8 cellular contexts compared by ENCODE assay signal in genomic region chr9:81522721-81523551, GRCh38.
DNase-seq lines count a peak whose midpoint lies in the region; ATAC-seq and TF ChIP-seq lines count a peak whose summit lies in the region.

No MANE protein-coding gene starts in this region.

- intact Hi-C loops in Right ventricle myocardium superior (cut with DNase I) = loop anchor here (10.0 kb wide), 1 partner anchor 322 kb away; no protein-coding TSS in a partner anchor

- no peaks in the 10 kb centered on the region for H3K36me3 Mint-ChIP-seq in progenitor cell of endocrine pancreas (ENCODE audit: insufficient read depth)

- H3K4me3 Mint-ChIP-seq in progenitor cell of endocrine pancreas (ENCODE audit: low read depth) = no peak overlapping the region

- H3K27ac ChIP-seq in right atrium auricular region = no peak overlapping the region
- H3K27ac ChIP-seq in KMS-11 = no peak overlapping the region
- no peak overlapping the region for H3K27ac ChIP-seq in SK-N-MC

- no peaks in the 10 kb centered on the region for H3K9me3 Mint-ChIP-seq in progenitor cell of endocrine pancreas (ENCODE audit: low read depth)

- H3K27ac Mint-ChIP-seq in progenitor cell of endocrine pancreas = no peak overlapping the region

- H3K79me2 ChIP-seq in KMS-11 (ENCODE audit: insufficient read depth, low read depth) = no peaks in the 10 kb centered on the region

- no peak for DNase-seq in Right ventricle myocardium superior
- no peak for DNase-seq in right atrium auricular region (ENCODE audit: low spot score)
- DNase-seq in SK-N-MC (ENCODE audit: low read depth, low spot score) = peak; percentile 26
- DNase-seq in germinal center (ENCODE audit: low spot score) = peak; percentile 32
- no peak for DNase-seq in progenitor cell of endocrine pancreas (ENCODE audit: low spot score, unreplicated experiment)
- no peak for DNase-seq in activated CD4-positive, alpha-beta T cell treated with anti-CD3 and anti-CD28 coated beads for 4 hours

- H3K27me3 Mint-ChIP-seq in progenitor cell of endocrine pancreas = peaks cover 17% of the 10 kb centered on the region

- no peak overlapping the region for H2AFZ ChIP-seq in KMS-11 (ENCODE audit: low read depth)

- H4K20me1 ChIP-seq in KMS-11 (ENCODE audit: insufficient read depth) = no peaks in the 10 kb centered on the region

- peaks cover 18% of the 10 kb centered on the region for H3K4me1 Mint-ChIP-seq in progenitor cell of endocrine pancreas (ENCODE audit: low read depth)

- ATAC-seq in Right ventricle myocardium superior (ENCODE audit: poor library complexity) (peak; percentile 92), GM18505 (IDR thresholded peaks at IDR 0.05; ENCODE audit: unreplicated experiment) (no peak)

- H3K4me1 ChIP-seq in right atrium auricular region (no peaks in the 10 kb centered on the region), KMS-11 (ENCODE audit: low read depth, poor library complexity, severe bottlenecking) (peaks cover 7% of the 10 kb centered on the region)

- H3K9me3 ChIP-seq in right atrium auricular region (no peaks in the 10 kb centered on the region), SK-N-MC (ENCODE audit: low read depth, low read length) (no peaks in the 10 kb centered on the region)

- TF ChIP-seq POLR2A in GM18505 (IDR thresholded peaks at IDR 0.05; ENCODE audit: borderline replicate concordance, extremely low read depth, insufficient read depth, insufficient read length) = no peak

- peak in 1 of 2 donors; percentile 67 for TF ChIP-seq CTCF in right atrium auricular region (IDR thresholded peaks at IDR 0.05)
- peak; percentile 68 for TF ChIP-seq CTCF in KMS-11 (conservative IDR thresholded peaks at IDR 0.05; ENCODE audit: low read depth, low read length)
- TF ChIP-seq CTCF in progenitor cell of endocrine pancreas (IDR thresholded peaks at IDR 0.05; ENCODE audit: unreplicated experiment) = peak; percentile 54

- H3K9ac ChIP-seq in KMS-11 (no peak overlapping the region), SK-N-MC (ENCODE audit: insufficient read length) (no peak overlapping the region)

- H3K36me3 ChIP-seq in right atrium auricular region (no peaks in the 10 kb centered on the region), KMS-11 (ENCODE audit: insufficient read depth) (no peaks in the 10 kb centered on the region), SK-N-MC (ENCODE audit: insufficient read depth, low read length) (no peaks in the 10 kb centered on the region)

- H3K4me3 ChIP-seq in right atrium auricular region (no peak overlapping the region), KMS-11 (IDR thresholded peaks at IDR 0.05; ENCODE audit: insufficient read depth, low read depth, low read length) (no peak overlapping the region), SK-N-MC (no peak overlapping the region)

- H3K4me2 ChIP-seq in KMS-11 = no peak overlapping the region

- H3K27me3 ChIP-seq in right atrium auricular region = no peaks in the 10 kb centered on the region
- H3K27me3 ChIP-seq in KMS-11 (ENCODE audit: insufficient read depth, low read depth) = no peaks in the 10 kb centered on the region

Comparison
In these comparisons a context has a peak if more than half of its experiments do, and no peak if none do; other contexts are left out.
1. DNase-seq: peak in SK-N-MC (single experiment) and germinal center (single experiment); none in Right ventricle myocardium superior (single experiment), right atrium auricular region (single experiment), progenitor cell of endocrine pancreas (single experiment) and activated CD4-positive, alpha-beta T cell treated with anti-CD3 and anti-CD28 coated beads for 4 hours (0 of 2).